Comparison of ENCODE assay signal across 9 cellular contexts in the genomic region with DNA sequence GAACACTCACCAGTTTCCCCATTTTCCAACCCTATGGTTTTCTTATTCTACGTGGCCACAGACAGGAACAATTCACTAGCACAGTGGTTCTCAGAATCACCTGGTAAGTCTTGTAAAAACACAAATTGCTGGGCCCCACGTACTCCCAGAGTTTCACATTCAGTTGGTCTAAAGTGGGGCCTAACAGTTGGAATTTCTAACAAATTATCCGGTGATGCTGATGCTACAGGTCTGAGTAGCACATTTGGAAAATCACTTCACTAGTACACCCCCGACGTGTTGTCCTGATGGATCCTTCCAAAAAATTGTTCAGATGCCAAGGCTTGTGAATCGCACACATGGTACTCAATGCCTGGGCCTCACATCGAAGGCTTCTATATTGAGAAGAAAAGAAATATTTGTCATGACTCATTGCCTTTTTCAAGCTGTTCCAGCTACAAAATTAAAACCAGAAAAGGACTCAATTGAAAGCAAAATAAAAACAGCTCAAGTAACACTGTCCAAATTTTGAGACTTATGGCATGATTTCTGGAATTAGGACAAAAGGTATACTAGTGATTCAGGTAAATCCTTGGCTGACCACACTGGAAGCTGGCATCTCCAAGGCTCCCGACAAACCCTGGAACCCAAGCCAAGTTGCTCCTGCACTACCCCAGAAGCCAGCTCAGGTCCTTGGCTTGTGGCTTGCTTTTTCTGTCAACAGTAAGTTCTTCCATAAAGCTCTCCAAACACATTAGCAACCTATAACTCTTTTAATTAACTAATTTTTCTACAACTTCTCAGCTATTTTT. TPM values are rescaled to one million over a fixed set of nuclear protein-coding genes. Genes with fewer than 3 reads are reported as not detected.
DNase-seq lines count a peak whose midpoint lies in the region; ATAC-seq and TF ChIP-seq lines count a peak whose summit lies in the region.
"Had no signal": no experiment of that assay in that cellular context is flagged by ENCODE, and none has a peak within 500 bp of the region (broad histone marks: within the 10 kb centered on the region; RNA-seq: fewer than 3 reads in every experiment).

No MANE protein-coding gene starts in this region.

- no peaks in the 10 kb centered on the region for H3K27me3 ChIP-seq in right cardiac atrium (ENCODE audit: control insufficient read depth, insufficient read depth)
- H3K27me3 ChIP-seq in upper lobe of right lung, result no peaks in the 10 kb centered on the region

- H3K27me3 Mint-ChIP-seq in activated T-cell treated with anti-CD3 and anti-CD28 coated beads, Interleukin-2, amount 50 U/mL, for 72 hours (ENCODE audit: low read depth), result no peaks in the 10 kb centered on the region
- H3K27me3 Mint-ChIP-seq in activated T-helper 17 cell treated with anti-CD3 and anti-CD28 coated beads, Interleukin-2, amount 50 U/mL, for 72 hours, result no peaks in the 10 kb centered on the region

- DNase-seq in activated T-cell treated with anti-CD3 and anti-CD28 coated beads, Interleukin-2, amount 50 U/mL, for 72 hours, result no peak
- no peak for DNase-seq in activated T-cell treated with anti-CD3 and anti-CD28 coated beads, Interleukin-2, amount 50 U/mL, for 48 hours
- no peak for DNase-seq in right cardiac atrium
- DNase-seq in upper lobe of right lung, result no peak
- DNase-seq in OCI-M1 (lab: John Stamatoyannopoulos, UW), result no peak
- DNase-seq in omental fat pad (ENCODE audit: low spot score), result no peak
- DNase-seq: DND-41 had no signal

- intact Hi-C loops in right cardiac atrium (cut with DNase I) (no loop called here), upper lobe of right lung (cut with DNase I) (no loop called here)

- 60% methylated on average over 8 of the region's 8 CpGs for WGBS in right cardiac atrium

- no peak for TF ChIP-seq CTCF in upper lobe of right lung (IDR thresholded peaks at IDR 0.05)
- TF ChIP-seq CTCF in omental fat pad (IDR thresholded peaks at IDR 0.05), result no peak

- H3K36me3 ChIP-seq in upper lobe of right lung, result no peaks in the 10 kb centered on the region

- H3K4me3 ChIP-seq in right cardiac atrium (ENCODE audit: low read length) (no peak overlapping the region), upper lobe of right lung (no peak overlapping the region)

- H3K27ac ChIP-seq in right cardiac atrium (ENCODE audit: low read length), result peak overlapping the region; percentile 11
- H3K27ac ChIP-seq in upper lobe of right lung, result peak overlapping the region; percentile 90

- H3K4me3 Mint-ChIP-seq in activated T-cell treated with anti-CD3 and anti-CD28 coated beads, Interleukin-2, amount 50 U/mL, for 72 hours, result peak overlapping the region in 1 of 2 donors; percentile 88
- H3K4me3 Mint-ChIP-seq in activated T-helper 17 cell treated with anti-CD3 and anti-CD28 coated beads, Interleukin-2, amount 50 U/mL, for 72 hours, result peak overlapping the region; percentile 74

- peaks cover 2% of the 10 kb centered on the region in 2 donors for H3K36me3 Mint-ChIP-seq in activated T-cell treated with anti-CD3 and anti-CD28 coated beads, Interleukin-2, amount 50 U/mL, for 72 hours (ENCODE audit: insufficient read depth in 2 of 2)
- peaks cover 17% of the 10 kb centered on the region for H3K36me3 Mint-ChIP-seq in activated T-helper 17 cell treated with anti-CD3 and anti-CD28 coated beads, Interleukin-2, amount 50 U/mL, for 72 hours (ENCODE audit: low read depth)

- peaks cover 0 to 3% of the 10 kb centered on the region in 2 donors for H3K9me3 Mint-ChIP-seq in activated T-cell treated with anti-CD3 and anti-CD28 coated beads, Interleukin-2, amount 50 U/mL, for 72 hours
- no peaks in the 10 kb centered on the region for H3K9me3 Mint-ChIP-seq in activated T-helper 17 cell treated with anti-CD3 and anti-CD28 coated beads, Interleukin-2, amount 50 U/mL, for 72 hours

- H3K27ac Mint-ChIP-seq in activated T-cell treated with anti-CD3 and anti-CD28 coated beads, Interleukin-2, amount 50 U/mL, for 72 hours, result peak overlapping the region; percentile 99
- peak overlapping the region; percentile 100 for H3K27ac Mint-ChIP-seq in activated T-helper 17 cell treated with anti-CD3 and anti-CD28 coated beads, Interleukin-2, amount 50 U/mL, for 72 hours

- no peaks in the 10 kb centered on the region for H3K4me1 ChIP-seq in right cardiac atrium (ENCODE audit: control insufficient read depth, insufficient read depth, low read length)
- H3K4me1 ChIP-seq in upper lobe of right lung, result peaks cover 24% of the 10 kb centered on the region

- H3K4me1 Mint-ChIP-seq in activated T-cell treated with anti-CD3 and anti-CD28 coated beads, Interleukin-2, amount 50 U/mL, for 72 hours (ENCODE audit: low read depth), result peaks cover 47% of the 10 kb centered on the region
- peaks cover 18% of the 10 kb centered on the region for H3K4me1 Mint-ChIP-seq in activated T-helper 17 cell treated with anti-CD3 and anti-CD28 coated beads, Interleukin-2, amount 50 U/mL, for 72 hours

- H3K9me3 ChIP-seq in right cardiac atrium (ENCODE audit: control insufficient read depth, low read length) (no peaks in the 10 kb centered on the region), upper lobe of right lung (no peaks in the 10 kb centered on the region)

- ATAC-seq in activated T-cell treated with anti-CD3 and anti-CD28 coated beads, Interleukin-2, amount 50 U/mL, for 72 hours (replicated peaks in 1 of 2), result no peak
- no peak for ATAC-seq in activated T-helper 17 cell treated with anti-CD3 and anti-CD28 coated beads, Interleukin-2, amount 50 U/mL, for 72 hours (replicated peaks)
- ATAC-seq in right cardiac atrium (no peak), upper lobe of right lung (peak; percentile 50), omental fat pad (ENCODE audit: low FRiP score) (no peak), HG03025 (IDR thresholded peaks at IDR 0.05; ENCODE audit: low FRiP score, unreplicated experiment) (no peak)

RNA-seq across cellular contexts. Expression of a gene that starts 12.9 kb away (rescaled TPM):
- 100 to 1,000 TPM; 211 to 545 TPM for total RNA-seq in activated T-cell treated with anti-CD3 and anti-CD28 coated beads, Interleukin-2, amount 50 U/mL, for 72 hours
- total RNA-seq in activated T-helper 17 cell treated with anti-CD3 and anti-CD28 coated beads, Interleukin-2, amount 50 U/mL, for 72 hours, result 1,000 to 10,000 TPM; 1,131 to 1,699 TPM
- total RNA-seq in right cardiac atrium (100 to 1,000 TPM; 772 to 952 (median 847) TPM), upper lobe of right lung (1,272 TPM), omental fat pad (1,000 to 10,000 TPM; 3,307 to 6,426 (median 5,180) TPM)
- polyA plus RNA-seq in right cardiac atrium, result 724 TPM

RNA-seq across cellular contexts. Expression of a gene that starts 13.7 kb away (rescaled TPM):
- 1 to 10 TPM; 5.5 to 8.7 TPM for total RNA-seq in activated T-cell treated with anti-CD3 and anti-CD28 coated beads, Interleukin-2, amount 50 U/mL, for 72 hours
- total RNA-seq in activated T-helper 17 cell treated with anti-CD3 and anti-CD28 coated beads, Interleukin-2, amount 50 U/mL, for 72 hours, result 1 to 10 TPM; 3.3 to 6.7 TPM
- 1 to 10 TPM; 4.5 to 6.9 (median 5.4) TPM for total RNA-seq in right cardiac atrium
- polyA plus RNA-seq in right cardiac atrium, result 2.1 TPM
- total RNA-seq in upper lobe of right lung, result 9.2 TPM
- 10 to 100 TPM in 1 of 4 donors, 1 to 10 TPM in 3; 4.9 to 13.7 (median 6.2) TPM for total RNA-seq in omental fat pad
